In genomic region chr4:107279729-107280128, GRCh38 we compare ENCODE assay signal across 16 cellular contexts.
DNase-seq lines count a peak whose midpoint lies in the region; TF ChIP-seq lines count a peak whose summit lies in the region.
"Had no signal": no experiment of that assay in that cellular context is flagged by ENCODE, and none has a peak within 500 bp of the region (broad histone marks: within the 10 kb centered on the region; RNA-seq: fewer than 3 reads in every experiment).

No MANE protein-coding gene starts in this region.

- no peak overlapping the region for H3K9ac ChIP-seq in mesenchymal stem cell (ENCODE audit: low read length)

- H2BK15ac ChIP-seq in mesenchymal stem cell (ENCODE audit: low read depth, poor library complexity, severe bottlenecking) = no peak overlapping the region

- H4K8ac ChIP-seq in mesenchymal stem cell (ENCODE audit: low read length) = no peak overlapping the region

- no peaks in the 10 kb centered on the region for H3K36me3 ChIP-seq in mesenchymal stem cell (ENCODE audit: control insufficient read depth in 1 of 2, insufficient read depth in 2 of 2, low read depth in 1 of 2, low read length in 2 of 2)

- no peak overlapping the region for H3K18ac ChIP-seq in mesenchymal stem cell (ENCODE audit: low read depth in 1 of 2, low read length in 2 of 2)

- H3K4ac ChIP-seq in mesenchymal stem cell (ENCODE audit: low read depth in 1 of 2, low read length in 2 of 2) = no peak overlapping the region

- DNase-seq in Daoy (ENCODE audit: low read depth) (peak; percentile 28), LNCaP clone FGC (ENCODE audit: low read depth) (peak; percentile 41), cardiac fibroblast (ENCODE audit: low read depth in 2 of 2) (peak; percentile 39 to 71), mesenchymal stem cell (peak; percentile 16), NCI-H1417 treated with DMSO at 0.1 percent for 48 hours (lab: John Stamatoyannopoulos, UW) (no peak), mucosa of gallbladder (ENCODE audit: low spot score) (no peak)
- no peak for DNase-seq in stimulated activated CD4-positive, alpha-beta T cell treated with anti-CD3 and anti-CD28 coated beads, Interleukin-4, amount 100 ng/mL, for 24 hours
- DNase-seq in stimulated activated CD4-positive, alpha-beta T cell treated with anti-CD3 and anti-CD28 coated beads, Interleukin-2, amount 100 ng/mL, for 24 hours = no peak
- DNase-seq: activated naive CD4-positive, alpha-beta T cell treated with Interleukin-2 at 50 U/mL for 16 hours; CD4-positive, alpha-beta T cell; cerebellar nuclear complex; islet precursor cell; NCI-H1436; NCI-H524; Right ventricle myocardium superior; stimulated activated naive CD8-positive, alpha-beta T cell treated with anti-CD3 and anti-CD28 coated beads, Interleukin-15, amount 100 ng/mL, for 72 hours had no signal

- H2AK5ac ChIP-seq in mesenchymal stem cell (ENCODE audit: low read length, severe bottlenecking) = no peak overlapping the region

- no peaks in the 10 kb centered on the region for H3K4me1 ChIP-seq in mesenchymal stem cell (ENCODE audit: control insufficient read depth, insufficient read depth, low read depth, low read length)

- no peak overlapping the region for H4K91ac ChIP-seq in mesenchymal stem cell (ENCODE audit: low read length)

- no peak overlapping the region for H3K4me2 ChIP-seq in mesenchymal stem cell (ENCODE audit: low read length, poor library complexity, severe bottlenecking)

- H3K79me1 ChIP-seq in mesenchymal stem cell (replicated peaks; ENCODE audit: low read length, poor library complexity, severe bottlenecking) = no peaks in the 10 kb centered on the region

- no peak overlapping the region for H2BK12ac ChIP-seq in mesenchymal stem cell (ENCODE audit: low read length in 2 of 2)

- no peak overlapping the region for H3K23ac ChIP-seq in mesenchymal stem cell (ENCODE audit: low read length in 2 of 2)

- H3K9me3 ChIP-seq in mesenchymal stem cell (ENCODE audit: control insufficient read depth, low read length) = no peaks in the 10 kb centered on the region

- H3K27ac ChIP-seq in mesenchymal stem cell (ENCODE audit: low read length, poor library complexity, severe bottlenecking) = peak overlapping the region; percentile 5

- H3K4me3 ChIP-seq in LNCaP clone FGC (ENCODE audit: low read depth, low read length) = no peak overlapping the region
- no peak overlapping the region for H3K4me3 ChIP-seq in cardiac fibroblast (replicated peaks in 1 of 2; ENCODE audit: low read depth in 2 of 2, low read length in 2 of 2)
- no peak overlapping the region for H3K4me3 ChIP-seq in mesenchymal stem cell (ENCODE audit: insufficient read depth in 1 of 2, low read depth in 1 of 2, low read length in 2 of 2)

- no peak overlapping the region for H2BK120ac ChIP-seq in mesenchymal stem cell (ENCODE audit: low read depth, low read length)

- H3K27me3 ChIP-seq in mesenchymal stem cell (ENCODE audit: control insufficient read depth in 1 of 2, insufficient read depth in 1 of 2, low read length in 2 of 2) = no peaks in the 10 kb centered on the region

- no peak overlapping the region for H2AFZ ChIP-seq in mesenchymal stem cell (ENCODE audit: low read depth, low read length)

- TF ChIP-seq CTCF in LNCaP clone FGC (IDR thresholded peaks at IDR 0.05; ENCODE audit: control insufficient read depth, extremely low read depth, insufficient read depth) (no peak), cardiac fibroblast (IDR thresholded peaks at IDR 0.05; ENCODE audit: low read depth, low read length) (no peak)

- H2BK5ac ChIP-seq in mesenchymal stem cell (ENCODE audit: low read depth, low read length, poor library complexity, severe bottlenecking) = no peak overlapping the region

- no peak overlapping the region for H3K14ac ChIP-seq in mesenchymal stem cell (ENCODE audit: low read length in 2 of 2)

Comparison
In these comparisons a context has a peak if more than half of its experiments do, and no peak if none do; other contexts are left out.
1. DNase-seq: peak in Daoy (single experiment), LNCaP clone FGC (single experiment), cardiac fibroblast (2 of 2) and mesenchymal stem cell (single experiment); none in NCI-H1417 treated with DMSO at 0.1 percent for 48 hours (single experiment), stimulated activated CD4-positive, alpha-beta T cell treated with anti-CD3 and anti-CD28 coated beads, Interleukin-4, amount 100 ng/mL, for 24 hours (single experiment), mucosa of gallbladder (single experiment) and stimulated activated CD4-positive, alpha-beta T cell treated with anti-CD3 and anti-CD28 coated beads, Interleukin-2, amount 100 ng/mL, for 24 hours (0 of 2).